1 cellular context compared by ENCODE assay signal in genomic region chr17:44543213-44543904, GRCh38.
TF ChIP-seq lines count a peak whose summit lies in the region.

No MANE protein-coding gene starts in this region.

TF ChIP-seq in WTC11, 78 proteins besides CTCF, POLR2A, EP300 and RAD21 (continued from another document):
- TF ChIP-seq ZNF281 (CRISPR knock-in tag; IDR thresholded peaks at IDR 0.05) (peak; percentile 97), PRDM15 (CRISPR knock-in tag; IDR thresholded peaks at IDR 0.05) (peak; percentile 62; the same call in 1 of the 2 replicates), NR3C1 (CRISPR knock-in tag; conservative IDR thresholded peaks at IDR 0.05; ENCODE audit: low read depth) (no peak), FOXJ3 (CRISPR knock-in tag; IDR thresholded peaks at IDR 0.05; ENCODE audit: borderline replicate concordance) (0 out of 2 replicates have a peak, but pooled peaks have one; percentile 45), FOXK1 (CRISPR knock-in tag; IDR thresholded peaks at IDR 0.05) (0 out of 2 replicates have a peak, but pooled peaks have one; percentile 3), PRRX2 (CRISPR knock-in tag; IDR thresholded peaks at IDR 0.05) (no peak), NR1H2 (CRISPR knock-in tag; IDR thresholded peaks at IDR 0.05) (no peak), TEAD4 (CRISPR knock-in tag; IDR thresholded peaks at IDR 0.05) (peak; percentile 86; the same call in 1 of the 2 replicates), SMAD3 (CRISPR knock-in tag; IDR thresholded peaks at IDR 0.05; ENCODE audit: borderline replicate concordance) (no peak), ZNF532 (CRISPR knock-in tag; IDR thresholded peaks at IDR 0.05; ENCODE audit: borderline replicate concordance) (no peak), CDX4 (CRISPR knock-in tag; IDR thresholded peaks at IDR 0.05; ENCODE audit: borderline replicate concordance) (no peak), ETV6 (CRISPR knock-in tag; IDR thresholded peaks at IDR 0.05) (peak; percentile 80; the same call in 1 of the 2 replicates), TEAD1 (CRISPR knock-in tag; IDR thresholded peaks at IDR 0.05) (peak; percentile 99), ZNF121 (CRISPR knock-in tag; IDR thresholded peaks at IDR 0.05) (no peak), MAX (CRISPR knock-in tag; IDR thresholded peaks at IDR 0.05) (0 out of 2 replicates have a peak, but pooled peaks have one; percentile 19), ZNF425 (CRISPR knock-in tag; conservative IDR thresholded peaks at IDR 0.05) (no peak), ZNF423 (CRISPR knock-in tag; IDR thresholded peaks at IDR 0.05) (peak; percentile 98)
- TF ChIP-seq, protein P1, sequence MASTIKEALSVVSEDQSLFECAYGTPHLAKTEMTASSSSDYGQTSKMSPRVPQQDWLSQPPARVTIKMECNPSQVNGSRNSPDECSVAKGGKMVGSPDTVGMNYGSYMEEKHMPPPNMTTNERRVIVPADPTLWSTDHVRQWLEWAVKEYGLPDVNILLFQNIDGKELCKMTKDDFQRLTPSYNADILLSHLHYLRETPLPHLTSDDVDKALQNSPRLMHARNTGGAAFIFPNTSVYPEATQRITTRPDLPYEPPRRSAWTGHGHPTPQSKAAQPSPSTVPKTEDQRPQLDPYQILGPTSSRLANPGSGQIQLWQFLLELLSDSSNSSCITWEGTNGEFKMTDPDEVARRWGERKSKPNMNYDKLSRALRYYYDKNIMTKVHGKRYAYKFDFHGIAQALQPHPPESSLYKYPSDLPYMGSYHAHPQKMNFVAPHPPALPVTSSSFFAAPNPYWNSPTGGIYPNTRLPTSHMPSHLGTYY (CRISPR knock-in tag; IDR thresholded peaks at IDR 0.05): no peak
- TF ChIP-seq, protein P2, sequence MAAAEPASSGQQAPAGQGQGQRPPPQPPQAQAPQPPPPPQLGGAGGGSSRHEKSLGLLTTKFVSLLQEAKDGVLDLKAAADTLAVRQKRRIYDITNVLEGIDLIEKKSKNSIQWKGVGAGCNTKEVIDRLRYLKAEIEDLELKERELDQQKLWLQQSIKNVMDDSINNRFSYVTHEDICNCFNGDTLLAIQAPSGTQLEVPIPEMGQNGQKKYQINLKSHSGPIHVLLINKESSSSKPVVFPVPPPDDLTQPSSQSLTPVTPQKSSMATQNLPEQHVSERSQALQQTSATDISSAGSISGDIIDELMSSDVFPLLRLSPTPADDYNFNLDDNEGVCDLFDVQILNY (CRISPR knock-in tag; IDR thresholded peaks at IDR 0.05): no peak
- TF ChIP-seq, protein P3, sequence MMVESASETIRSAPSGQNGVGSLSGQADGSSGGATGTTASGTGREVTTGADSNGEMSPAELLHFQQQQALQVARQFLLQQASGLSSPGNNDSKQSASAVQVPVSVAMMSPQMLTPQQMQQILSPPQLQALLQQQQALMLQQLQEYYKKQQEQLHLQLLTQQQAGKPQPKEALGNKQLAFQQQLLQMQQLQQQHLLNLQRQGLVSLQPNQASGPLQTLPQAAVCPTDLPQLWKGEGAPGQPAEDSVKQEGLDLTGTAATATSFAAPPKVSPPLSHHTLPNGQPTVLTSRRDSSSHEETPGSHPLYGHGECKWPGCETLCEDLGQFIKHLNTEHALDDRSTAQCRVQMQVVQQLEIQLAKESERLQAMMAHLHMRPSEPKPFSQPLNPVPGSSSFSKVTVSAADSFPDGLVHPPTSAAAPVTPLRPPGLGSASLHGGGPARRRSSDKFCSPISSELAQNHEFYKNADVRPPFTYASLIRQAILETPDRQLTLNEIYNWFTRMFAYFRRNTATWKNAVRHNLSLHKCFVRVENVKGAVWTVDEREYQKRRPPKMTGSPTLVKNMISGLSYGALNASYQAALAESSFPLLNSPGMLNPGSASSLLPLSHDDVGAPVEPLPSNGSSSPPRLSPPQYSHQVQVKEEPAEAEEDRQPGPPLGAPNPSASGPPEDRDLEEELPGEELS (CRISPR knock-in tag; IDR thresholded peaks at IDR 0.05): peak; percentile 45; the same call in 1 of the 2 replicates
- TF ChIP-seq, protein P4, sequence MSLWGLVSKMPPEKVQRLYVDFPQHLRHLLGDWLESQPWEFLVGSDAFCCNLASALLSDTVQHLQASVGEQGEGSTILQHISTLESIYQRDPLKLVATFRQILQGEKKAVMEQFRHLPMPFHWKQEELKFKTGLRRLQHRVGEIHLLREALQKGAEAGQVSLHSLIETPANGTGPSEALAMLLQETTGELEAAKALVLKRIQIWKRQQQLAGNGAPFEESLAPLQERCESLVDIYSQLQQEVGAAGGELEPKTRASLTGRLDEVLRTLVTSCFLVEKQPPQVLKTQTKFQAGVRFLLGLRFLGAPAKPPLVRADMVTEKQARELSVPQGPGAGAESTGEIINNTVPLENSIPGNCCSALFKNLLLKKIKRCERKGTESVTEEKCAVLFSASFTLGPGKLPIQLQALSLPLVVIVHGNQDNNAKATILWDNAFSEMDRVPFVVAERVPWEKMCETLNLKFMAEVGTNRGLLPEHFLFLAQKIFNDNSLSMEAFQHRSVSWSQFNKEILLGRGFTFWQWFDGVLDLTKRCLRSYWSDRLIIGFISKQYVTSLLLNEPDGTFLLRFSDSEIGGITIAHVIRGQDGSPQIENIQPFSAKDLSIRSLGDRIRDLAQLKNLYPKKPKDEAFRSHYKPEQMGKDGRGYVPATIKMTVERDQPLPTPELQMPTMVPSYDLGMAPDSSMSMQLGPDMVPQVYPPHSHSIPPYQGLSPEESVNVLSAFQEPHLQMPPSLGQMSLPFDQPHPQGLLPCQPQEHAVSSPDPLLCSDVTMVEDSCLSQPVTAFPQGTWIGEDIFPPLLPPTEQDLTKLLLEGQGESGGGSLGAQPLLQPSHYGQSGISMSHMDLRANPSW (CRISPR knock-in tag; conservative IDR thresholded peaks at IDR 0.05; ENCODE audit: low read depth): no peak
